ENCODE assay signal across 11 cellular contexts in genomic region chr19:15411345-15411744, GRCh38. TPM values are rescaled to one million over a fixed set of nuclear protein-coding genes. Genes with fewer than 3 reads are reported as not detected.
DNase-seq lines count a peak whose midpoint lies in the region; ATAC-seq and TF ChIP-seq lines count a peak whose summit lies in the region.
"Not testable (repeated sequence)": the region's sequence is repeated elsewhere in the genome, so short reads cannot be mapped to it uniquely, and the experiment has no call there.
"Had no signal": no experiment of that assay in that cellular context is flagged by ENCODE, and none has a peak within 500 bp of the region (broad histone marks: within the 10 kb centered on the region; RNA-seq: fewer than 3 reads in every experiment).

No MANE protein-coding gene starts in this region.

- DNase-seq in RWPE1 (ENCODE audit: low spot score); left lobe of liver (ENCODE audit: low spot score): not testable (repeated sequence)
- DNase-seq in adipocyte (ENCODE audit: low read depth): peak; percentile 24
- peak; percentile 44 for DNase-seq in fibroblast of gingiva (ENCODE audit: low read depth)
- peak; percentile 48 for DNase-seq in myocyte (ENCODE audit: low read depth)
- peak; percentile 58 to 84 for DNase-seq in gastrocnemius medialis
- peak; percentile 15 to 46 for DNase-seq in aorta

- peak; percentile 57 for ATAC-seq in left lobe of liver
- peak; percentile 34 to 67 for ATAC-seq in gastrocnemius medialis
- ATAC-seq in aorta (ENCODE audit: low FRiP score): not testable (repeated sequence)

- H3K36me3 ChIP-seq in HEK293 (ENCODE audit: control insufficient read depth in 2 of 2, insufficient read depth in 1 of 2, low read length in 2 of 2) (peaks cover 43 to 44% of the 10 kb centered on the region in 2 experiments), adipocyte (ENCODE audit: control insufficient read depth, insufficient read depth, low read length, severe bottlenecking) (peaks cover 57% of the 10 kb centered on the region), gastrocnemius medialis (peaks cover 0 to 13% of the 10 kb centered on the region in 2 donors)
- H3K36me3 ChIP-seq in aorta (ENCODE audit: control insufficient read depth in 1 of 2, insufficient read depth in 2 of 2, low read length in 1 of 2): not testable (repeated sequence)

- not testable (repeated sequence) for TF ChIP-seq CTCF in HEK293 (tag by site-specific recombination; IDR thresholded peaks at IDR 0.05); RWPE1 (conservative IDR thresholded peaks at IDR 0.05; ENCODE audit: low read depth); gastrocnemius medialis (IDR thresholded peaks at IDR 0.05 in 4 of 5, conservative IDR thresholded peaks at IDR 0.05 in 1 of 5)

- not testable (repeated sequence) for H3K4me3 ChIP-seq in HEK293 (ENCODE audit: low read depth, low read length); adipocyte (ENCODE audit: low read length); gastrocnemius medialis; aorta (ENCODE audit: low read length in 2 of 2)

- in situ Hi-C loops in gastrocnemius medialis (cut with MboI; ENCODE audit: low sequenced_read_pairs in 4 of 4): not testable (repeated sequence)

- TF ChIP-seq POLR2A in gastrocnemius medialis (IDR thresholded peaks at IDR 0.05): not testable (repeated sequence)

- H3K27ac ChIP-seq in HEK293 (ENCODE audit: extremely low read depth, low read depth, low read length); aorta (ENCODE audit: low read depth in 1 of 2, low read length in 2 of 2): not testable (repeated sequence)
- H3K27ac ChIP-seq in RWPE1 (peak overlapping the region; percentile 21), gastrocnemius medialis (peak overlapping the region; percentile 91 to 97 (median 96))

- H3K9me3 ChIP-seq in HEK293 (ENCODE audit: control insufficient read depth, insufficient read depth, low read depth, low read length); adipocyte (ENCODE audit: control insufficient read depth, low read length); gastrocnemius medialis; aorta (ENCODE audit: control insufficient read depth, low read length): not testable (repeated sequence)

- peaks cover 21% of the 10 kb centered on the region for H3K4me1 ChIP-seq in HEK293 (ENCODE audit: control insufficient read depth, insufficient read depth, low read length)
- peaks cover 36% of the 10 kb centered on the region for H3K4me1 ChIP-seq in adipocyte (ENCODE audit: control insufficient read depth, insufficient read depth, low read length)
- peaks cover 88 to 91% of the 10 kb centered on the region in 2 donors for H3K4me1 ChIP-seq in gastrocnemius medialis
- not testable (repeated sequence) for H3K4me1 ChIP-seq in aorta (ENCODE audit: control insufficient read depth in 1 of 2, insufficient read depth in 2 of 2, low read length in 2 of 2)

- POLR2A ChIA-PET in HEK293 (lab: Yijun Ruan, JAX): interaction anchor here (0.7 kb wide), 1 partner anchor 130 kb away, joined by 5 read pairs; no protein-coding TSS in a partner anchor
- POLR2A ChIA-PET in RWPE1 (lab: Yijun Ruan, JAX; ENCODE audit: low non-redundant PET): not testable (repeated sequence)

- H3K9ac ChIP-seq in adipocyte (ENCODE audit: low read length): not testable (repeated sequence)

- 74 to 86% methylated on average over 2 of the region's 2 CpGs for WGBS in aorta, 2 donors

- intact Hi-C loops in gastrocnemius medialis (cut with DNase I; ENCODE audit: low total_unique reads); aorta (cut with DNase I): not testable (repeated sequence)

- CTCF ChIA-PET in HEK293 (lab: Yijun Ruan, JAX) (interaction anchor here (0.6 to 1.9 kb wide), 3 partner anchors 8 to 144 kb away, joined by 6 to 11 read pairs (median 7); partner anchors contain the start of gene AKAP8L), RWPE1 (lab: Yijun Ruan, JAX) (interaction anchor here (0.6 kb wide), 1 partner anchor 290 kb away, joined by 3 read pairs; no protein-coding TSS in a partner anchor)

- H3K27me3 ChIP-seq in adipocyte (replicated peaks; ENCODE audit: control insufficient read depth, insufficient read depth, low read length); gastrocnemius medialis; aorta (ENCODE audit: control insufficient read depth in 1 of 2, insufficient read depth in 2 of 2, low read length in 1 of 2): not testable (repeated sequence)

TF ChIP-seq in HEK293, 187 proteins besides CTCF, POLR2A, EP300 and RAD21:
- TF ChIP-seq KLF9 (tag by site-specific recombination; IDR thresholded peaks at IDR 0.05; ENCODE audit: low read depth): 0 out of 2 replicates have a peak, but pooled peaks have one; percentile 36
- TF ChIP-seq GLIS1 (tag by site-specific recombination; IDR thresholded peaks at IDR 0.05): peak; percentile 71
- TF ChIP-seq ZNF362 (tag by site-specific recombination; IDR thresholded peaks at IDR 0.05): 0 out of 2 replicates have a peak, but pooled peaks have one; percentile 14
- TF ChIP-seq OSR2 (tag by site-specific recombination; IDR thresholded peaks at IDR 0.05): 0 out of 2 replicates have a peak, but pooled peaks have one; percentile 47
- 0 out of 2 replicates have a peak, but pooled peaks have one; percentile 19 for TF ChIP-seq SP7 (tag by site-specific recombination; IDR thresholded peaks at IDR 0.05)

RNA-seq across cellular contexts. Expression of gene AKAP8L, which starts 7.4 kb away (rescaled TPM):
- total RNA-seq in left lobe of liver: 64.5 TPM
- total RNA-seq in myocyte: 141 and 143 TPM in 2 replicates
- 63.9 TPM for polyA plus RNA-seq in myocyte (2012)
- total RNA-seq in gastrocnemius medialis: 100 to 1,000 TPM in 1 of 4 donors, 10 to 100 TPM in 3; 69.3 to 142 (median 85.6) TPM
- 100 to 1,000 TPM in 1 of 2 donors, 10 to 100 TPM in 1; 70.8 to 106 TPM for total RNA-seq in aorta
- 100 to 1,000 TPM in 1 of 2 donors, 10 to 100 TPM in 1; 34.7 to 243 TPM for polyA plus RNA-seq in aorta

RNA-seq across cellular contexts. Expression of gene AKAP8, which starts 31.8 kb away (rescaled TPM):
- 24.7 TPM for total RNA-seq in left lobe of liver
- 24.6 and 25.0 TPM in 2 replicates for total RNA-seq in myocyte
- 14.2 TPM for polyA plus RNA-seq in myocyte (2012)
- total RNA-seq in gastrocnemius medialis: 10 to 100 TPM; 26.0 to 41.5 (median 27.5) TPM
- total RNA-seq in aorta: 10 to 100 TPM; 35.3 to 48.1 TPM
- polyA plus RNA-seq in aorta: 10 to 100 TPM in 1 of 2 donors, 1 to 10 TPM in 1; 7.5 to 22.2 TPM

RNA-seq across cellular contexts. Expression of gene WIZ, which starts 38.4 kb away (rescaled TPM):
- 18.7 TPM for total RNA-seq in left lobe of liver
- total RNA-seq in myocyte: 21.6 and 29.2 TPM in 2 replicates
- 32.5 TPM for polyA plus RNA-seq in myocyte (2012)
- 10 to 100 TPM; 28.0 to 40.6 (median 32.5) TPM for total RNA-seq in gastrocnemius medialis
- 10 to 100 TPM; 38.0 to 41.4 TPM for total RNA-seq in aorta
- polyA plus RNA-seq in aorta: 10 to 100 TPM in 1 of 2 donors, 1 to 10 TPM in 1; 8.0 to 23.3 TPM

RNA-seq across cellular contexts. Expression of gene RASAL3, which starts 53.0 kb away (rescaled TPM):
- total RNA-seq in left lobe of liver: 1.9 TPM
- total RNA-seq in myocyte: not detected in 2 replicates
- 0.06 TPM for polyA plus RNA-seq in myocyte (2012)
- total RNA-seq in gastrocnemius medialis: 1 to 10 TPM in 1 of 4 donors, under 1 TPM in 2, not detected in 1; 0.36 to 1.6 (median 0.38) TPM
- 10 to 100 TPM in 1 of 2 donors, 1 to 10 TPM in 1; 6.3 to 10.9 TPM for total RNA-seq in aorta
- 1 to 10 TPM in 1 of 2 donors, under 1 TPM in 1; 0.90 to 3.3 TPM for polyA plus RNA-seq in aorta
- total RNA-seq: Daoy, HT1080 had no signal
- polyA plus RNA-seq: A549 had no signal
